16 cellular contexts compared by ENCODE assay signal in the genomic region with DNA sequence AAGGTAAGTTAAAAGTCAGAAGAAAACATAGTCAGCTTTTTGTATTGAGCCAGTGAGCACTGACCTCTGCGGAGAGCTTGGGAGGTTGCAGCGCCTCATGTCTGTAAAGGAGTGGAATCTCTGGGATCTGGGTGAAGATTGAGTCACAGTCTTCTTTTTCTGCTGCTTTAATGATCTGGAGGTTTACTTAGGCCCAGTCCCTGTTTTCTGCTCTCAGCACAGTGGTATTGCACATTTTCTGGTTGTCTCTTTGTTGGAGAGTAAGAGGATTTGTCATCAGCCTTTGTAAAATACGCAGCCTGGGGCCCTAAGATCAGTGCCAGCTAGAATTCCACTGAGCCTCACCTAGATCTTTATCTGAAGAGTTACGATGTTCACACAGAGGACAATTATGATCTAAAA. TPM values are rescaled to one million over a fixed set of nuclear protein-coding genes. Genes with fewer than 3 reads are reported as not detected.
A peak's percentile ranks its signal among the peaks of the same experiment; 100 is the strongest.
DNase-seq lines count a peak whose midpoint lies in the region; ATAC-seq and TF ChIP-seq lines count a peak whose summit lies in the region.
"Had no signal": no experiment of that assay in that cellular context is flagged by ENCODE, and none has a peak within 500 bp of the region (broad histone marks: within the 10 kb centered on the region; RNA-seq: fewer than 3 reads in every experiment).

No MANE protein-coding gene starts in this region.

- H3K4me3 ChIP-seq in endodermal cell (ENCODE audit: low read length) (no peak overlapping the region), trophoblast cell (ENCODE audit: low read depth, low read length) (no peak overlapping the region)
- H3K4me3 ChIP-seq: heart left ventricle had no signal

- H3K18ac ChIP-seq in trophoblast cell (ENCODE audit: low read length), result no peak overlapping the region

- no peak overlapping the region for H2BK12ac ChIP-seq in trophoblast cell (ENCODE audit: low read length)

- H3K27ac ChIP-seq in endodermal cell (ENCODE audit: low read depth, low read length) (no peak overlapping the region), trophoblast cell (ENCODE audit: low read depth, low read length) (no peak overlapping the region)
- H3K27ac ChIP-seq: heart left ventricle had no signal

- peaks cover 13% of the 10 kb centered on the region for H3K36me3 Mint-ChIP-seq in endodermal cell (ENCODE audit: low read depth)

- H3K79me2 ChIP-seq in trophoblast cell (ENCODE audit: control insufficient read depth, insufficient read depth, low read length, poor library complexity), result no peaks in the 10 kb centered on the region

- H3K27me3 Mint-ChIP-seq in endodermal cell (ENCODE audit: insufficient read depth), result no peaks in the 10 kb centered on the region
- H3K27me3 Mint-ChIP-seq: activated CD4-positive, alpha-beta T cell treated with anti-CD3 and anti-CD28 coated beads, Interleukin-2, amount 10 ng/mL, durations not matched to agents 24 days and 14 days; memory B cell had no signal

- H3K4me3 Mint-ChIP-seq in endodermal cell, result no peak overlapping the region
- H3K4me3 Mint-ChIP-seq: activated CD4-positive, alpha-beta T cell treated with anti-CD3 and anti-CD28 coated beads, Interleukin-2, amount 10 ng/mL, durations not matched to agents 24 days and 14 days; memory B cell had no signal

- no peaks in the 10 kb centered on the region for H3K9me3 Mint-ChIP-seq in endodermal cell

- H2BK120ac ChIP-seq in trophoblast cell (ENCODE audit: insufficient read depth, low read length, poor library complexity), result no peak overlapping the region

- H3K4me1 ChIP-seq in endodermal cell (ENCODE audit: control insufficient read depth, insufficient read depth, low read length) (peaks cover 14% of the 10 kb centered on the region), trophoblast cell (ENCODE audit: control insufficient read depth in 1 of 2, insufficient read depth in 2 of 2, low read length in 2 of 2) (peaks cover 0 to 17% of the 10 kb centered on the region in 2 experiments)

- DNase-seq in ELF-1 (ENCODE audit: low read depth, low spot score) (peak; percentile 78), RKO (ENCODE audit: low spot score) (peak; percentile 27), endodermal cell (no peak), trophoblast cell (peak; percentile 77 to 84), NCI-H2029 treated with DMSO at 0.1 percent for 48 hours (lab: John Stamatoyannopoulos, UW) (no peak)
- DNase-seq: activated CD4-positive, alpha-beta T cell treated with anti-CD3 and anti-CD28 coated beads, Interleukin-2, amount 10 ng/mL, durations not matched to agents 24 days and 14 days; activated naive CD4-positive, alpha-beta T cell; DMS79 treated with DMSO at 0.1 percent for 48 hours; heart left ventricle; NCI-H69 had no signal

- no peak overlapping the region for H3K23ac ChIP-seq in trophoblast cell (ENCODE audit: low read length)

- H3K9me3 ChIP-seq in endodermal cell (ENCODE audit: control insufficient read depth, low read length), result no peaks in the 10 kb centered on the region
- peaks cover 2% of the 10 kb centered on the region for H3K9me3 ChIP-seq in trophoblast cell (ENCODE audit: insufficient read depth, low read depth, low read length)
- H3K9me3 ChIP-seq: heart left ventricle had no signal

- H4K91ac ChIP-seq in trophoblast cell (ENCODE audit: low read depth, low read length), result no peak overlapping the region

- H3K14ac ChIP-seq in trophoblast cell (ENCODE audit: low read length), result no peak overlapping the region

- H3K27me3 ChIP-seq in endodermal cell (ENCODE audit: control insufficient read depth, insufficient read depth, low read length, poor library complexity, severe bottlenecking), result no peaks in the 10 kb centered on the region
- no peaks in the 10 kb centered on the region for H3K27me3 ChIP-seq in trophoblast cell (ENCODE audit: insufficient read depth, low read length)
- H3K27me3 ChIP-seq: heart left ventricle had no signal

- no peaks in the 10 kb centered on the region for H3K79me1 ChIP-seq in trophoblast cell (ENCODE audit: low read length)

- 95 to 100% methylated on average over 2 to 4 of the region's 4 CpGs for WGBS in endodermal cell (ENCODE audit: insufficient coverage in 1 of 2, insufficient read length in 1 of 2), 2 experiments
- no CpG with 5 or more reads among the region's 4 CpGs for WGBS in trophoblast cell (ENCODE audit: extremely low coverage, insufficient coverage, insufficient read length)

- no peak overlapping the region for H2BK5ac ChIP-seq in trophoblast cell (ENCODE audit: low read depth, low read length, poor library complexity)

- no peak overlapping the region for H4K12ac ChIP-seq in trophoblast cell (ENCODE audit: low read depth, low read length)

- ATAC-seq in GM21737 (IDR thresholded peaks at IDR 0.05; ENCODE audit: unreplicated experiment) (no peak), HG03521 (IDR thresholded peaks at IDR 0.05; ENCODE audit: unreplicated experiment) (no peak), GM18861 (IDR thresholded peaks at IDR 0.05; ENCODE audit: unreplicated experiment) (no peak)
- ATAC-seq: heart left ventricle had no signal

- H3K4ac ChIP-seq in trophoblast cell (ENCODE audit: low read depth, low read length), result no peak overlapping the region

- H2AFZ ChIP-seq in trophoblast cell (ENCODE audit: insufficient read depth, low read length, poor library complexity), result no peak overlapping the region

- peaks cover 32% of the 10 kb centered on the region for H3K36me3 ChIP-seq in endodermal cell (ENCODE audit: control insufficient read depth, insufficient read depth, low read length)
- H3K36me3 ChIP-seq in trophoblast cell (ENCODE audit: control insufficient read depth in 1 of 2, insufficient read depth in 2 of 2, low read length in 2 of 2), result peaks cover 2 to 10% of the 10 kb centered on the region in 2 experiments

- H3K4me1 Mint-ChIP-seq in endodermal cell, result peaks cover 30% of the 10 kb centered on the region

- no peak overlapping the region for H4K8ac ChIP-seq in trophoblast cell (ENCODE audit: low read depth, low read length)

- H3K27ac Mint-ChIP-seq in endodermal cell, result peak overlapping the region; percentile 20
- H3K27ac Mint-ChIP-seq: activated CD4-positive, alpha-beta T cell treated with anti-CD3 and anti-CD28 coated beads, Interleukin-2, amount 10 ng/mL, durations not matched to agents 24 days and 14 days; memory B cell had no signal

- no peak overlapping the region for H3K9ac ChIP-seq in endodermal cell (ENCODE audit: extremely low read depth, low read length, poor library complexity, severe bottlenecking)
- no peak overlapping the region for H3K9ac ChIP-seq in trophoblast cell (ENCODE audit: low read length)

- peak; percentile 38 for TF ChIP-seq CTCF in endodermal cell (conservative IDR thresholded peaks at IDR 0.05)

- H2AK5ac ChIP-seq in trophoblast cell (ENCODE audit: low read length), result no peak overlapping the region

- no peak overlapping the region for H3K4me2 ChIP-seq in trophoblast cell (ENCODE audit: low read length)

RNA-seq across cellular contexts. Expression of gene GJD4, which starts 58.3 kb away (rescaled TPM):
- under 1 TPM; 0.22 to 0.29 TPM for total RNA-seq in endodermal cell
- 0.36 TPM for polyA plus RNA-seq in endodermal cell (2013, experiment 1 of 2)
- not detected for polyA plus RNA-seq in endodermal cell (2013, experiment 2 of 2)
- 0.04 and 0.05 TPM in 2 replicates for polyA plus RNA-seq in trophoblast cell (2013)
- total RNA-seq: activated CD4-positive, alpha-beta T cell treated with anti-CD3 and anti-CD28 coated beads, Interleukin-2, amount 10 ng/mL, durations not matched to agents 24 days and 14 days; dermis microvascular lymphatic vessel endothelial cell; heart left ventricle; urinary bladder had no signal
- polyA plus RNA-seq: heart left ventricle, urinary bladder had no signal

Comparison
In these comparisons a context has a peak if more than half of its experiments do, and no peak if none do; other contexts are left out.
1. DNase-seq: peak in ELF-1 (single experiment), RKO (single experiment) and trophoblast cell (2 of 2); none in endodermal cell (single experiment) and NCI-H2029 treated with DMSO at 0.1 percent for 48 hours (single experiment).